Comparison of ENCODE assay signal across 25 cellular contexts in the genomic region with DNA sequence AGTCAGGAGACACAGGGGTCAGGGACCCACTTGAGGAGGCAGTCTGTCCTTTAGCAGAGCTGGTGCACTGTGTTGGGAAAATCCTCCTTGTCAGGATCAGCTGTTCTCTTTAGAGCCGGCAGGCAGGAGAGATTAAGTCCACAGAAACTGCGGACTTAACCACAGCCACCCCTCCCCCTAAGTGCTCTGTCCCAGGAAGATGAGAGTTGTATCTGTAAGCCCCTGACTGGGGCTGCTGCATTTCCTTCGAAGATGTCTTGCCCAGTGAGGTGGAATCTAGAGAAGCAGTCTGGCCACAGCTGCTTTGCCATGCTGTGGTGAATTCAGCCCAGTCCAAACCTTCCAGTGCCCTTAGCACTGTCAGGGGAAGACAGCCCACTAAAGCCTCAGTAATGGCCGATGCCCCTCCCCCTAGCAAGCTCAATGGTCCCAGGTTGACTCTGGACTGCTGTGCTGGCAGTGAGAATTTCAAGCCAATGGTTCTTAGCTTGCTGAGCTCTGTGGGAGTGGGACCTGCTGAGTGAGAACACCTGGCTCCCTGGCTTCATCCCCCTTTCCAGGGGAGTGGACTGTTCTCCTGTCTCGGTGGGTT.
DNase-seq lines count a peak whose midpoint lies in the region; ATAC-seq and TF ChIP-seq lines count a peak whose summit lies in the region.
"Had no signal": no experiment of that assay in that cellular context is flagged by ENCODE, and none has a peak within 500 bp of the region (broad histone marks: within the 10 kb centered on the region; RNA-seq: fewer than 3 reads in every experiment).

No MANE protein-coding gene starts in this region.

- no peak overlapping the region for H3K27ac ChIP-seq in H9 (ENCODE audit: insufficient read length, low read depth, low read length)
- H3K27ac ChIP-seq in neuronal stem cell (replicated peaks; ENCODE audit: low read length), result peak overlapping the region; percentile 19
- H3K27ac ChIP-seq: coronary artery had no signal

- H2BK5ac ChIP-seq in H9 (ENCODE audit: insufficient read length, low read length), result no peak overlapping the region
- no peak overlapping the region for H2BK5ac ChIP-seq in neuronal stem cell (ENCODE audit: low read length)

- H3K27me3 Mint-ChIP-seq in H9 (ENCODE audit: low read depth), result no peaks in the 10 kb centered on the region
- no peaks in the 10 kb centered on the region for H3K27me3 Mint-ChIP-seq in glutamatergic neuron (ENCODE audit: unreplicated experiment)
- H3K27me3 Mint-ChIP-seq: stimulated activated naive B cell treated with anti-CD40 and anti-IgM and Interleukin-4, amounts not matched to agents 10 μg/mL and 1 μg/mL and 100 μg/mL, for 72 hours had no signal

- H2BK15ac ChIP-seq in H9 (ENCODE audit: low read depth, low read length), result no peak overlapping the region
- no peak overlapping the region for H2BK15ac ChIP-seq in neuronal stem cell (ENCODE audit: low read length)

- H2BK12ac ChIP-seq in H9 (ENCODE audit: insufficient read length, low read depth, low read length) (no peak overlapping the region), neuronal stem cell (ENCODE audit: low read length) (no peak overlapping the region)

- H3K36me3 Mint-ChIP-seq in H9 (ENCODE audit: insufficient read depth in 1 of 3, low read depth in 3 of 3), result peaks cover 18 to 35% (median 21%) of the 10 kb centered on the region in 3 experiments
- no peaks in the 10 kb centered on the region for H3K36me3 Mint-ChIP-seq in glutamatergic neuron (ENCODE audit: unreplicated experiment)
- H3K36me3 Mint-ChIP-seq: natural killer cell treated with Interleukin-12 subunit alpha and Interleukin-12 subunit beta and Interleukin-15 and Interleukin-18, amount 100 ng/mL, for 72 hours had no signal

- H3K56ac ChIP-seq in H9 (ENCODE audit: insufficient read length, low read depth, low read length), result no peak overlapping the region

- no peaks in the 10 kb centered on the region for H3K23me2 ChIP-seq in H9 (ENCODE audit: insufficient read length, low read depth, low read length, poor library complexity, severe bottlenecking)

- no peak overlapping the region for H4K91ac ChIP-seq in H9 (ENCODE audit: insufficient read length, low read depth, low read length)
- H4K91ac ChIP-seq in neuronal stem cell (ENCODE audit: low read depth, low read length, poor library complexity), result no peak overlapping the region

- no peaks in the 10 kb centered on the region for H3K79me2 ChIP-seq in H9 (ENCODE audit: insufficient read depth, low read length)

- H3T11ph ChIP-seq in H9 (ENCODE audit: low read length), result no peak overlapping the region

- H2AFZ ChIP-seq in H9 (ENCODE audit: low read length) (no peak overlapping the region), neuronal stem cell (ENCODE audit: low read length) (peak overlapping the region; percentile 52)

- H3K14ac ChIP-seq in H9 (ENCODE audit: insufficient read depth, low read length) (no peak overlapping the region), neuronal stem cell (ENCODE audit: low read length) (no peak overlapping the region)

- no peak overlapping the region for H2BK20ac ChIP-seq in H9 (ENCODE audit: low read depth, low read length, poor library complexity, severe bottlenecking)

- ATAC-seq in HG02763 (IDR thresholded peaks at IDR 0.05; ENCODE audit: unreplicated experiment), result no peak
- ATAC-seq: mucosa of descending colon; natural killer cell treated with Interleukin-12 subunit alpha and Interleukin-12 subunit beta and Interleukin-15 and Interleukin-18, amount 100 ng/mL, for 72 hours; Panc1; stimulated activated naive B cell treated with anti-CD40 and anti-IgM and Interleukin-4, amounts not matched to agents 10 μg/mL and 1 μg/mL and 100 μg/mL, for 72 hours had no signal

- no peak overlapping the region for H4K5ac ChIP-seq in H9 (ENCODE audit: insufficient read length, low read depth, low read length)

- H2BK120ac ChIP-seq in H9 (ENCODE audit: low read depth, low read length, poor library complexity, severe bottlenecking) (no peak overlapping the region), neuronal stem cell (ENCODE audit: low read depth, low read length) (no peak overlapping the region)

- H3K4me1 ChIP-seq in H9 (ENCODE audit: insufficient read depth, low read length), result peaks cover 10% of the 10 kb centered on the region; the same call in 1 of the 2 replicates
- H3K4me1 ChIP-seq in neuronal stem cell (ENCODE audit: control insufficient read depth in 2 of 2, insufficient read depth in 1 of 2, low read depth in 1 of 2, low read length in 2 of 2), result peaks cover 8 to 13% of the 10 kb centered on the region in 2 donors
- H3K4me1 ChIP-seq: BE2C had no signal

- no peaks in the 10 kb centered on the region for H4K20me1 ChIP-seq in H9 (ENCODE audit: control insufficient read depth, insufficient read depth, insufficient read length)

- H3K27ac Mint-ChIP-seq in H9 (peak overlapping the region in 2 of 3 experiments; percentile 31 to 71; a peak in 4 of 7 replicates), glutamatergic neuron (ENCODE audit: unreplicated experiment) (no peak overlapping the region)
- H3K27ac Mint-ChIP-seq: natural killer cell treated with Interleukin-12 subunit alpha and Interleukin-12 subunit beta and Interleukin-15 and Interleukin-18, amount 100 ng/mL, for 72 hours; stimulated activated naive B cell treated with anti-CD40 and anti-IgM and Interleukin-4, amounts not matched to agents 10 μg/mL and 1 μg/mL and 100 μg/mL, for 72 hours had no signal

- no peaks in the 10 kb centered on the region for H3K36me3 ChIP-seq in neuronal stem cell (replicated peaks in 1 of 2; ENCODE audit: control insufficient read depth in 2 of 2, insufficient read depth in 2 of 2, low read length in 2 of 2)
- H3K36me3 ChIP-seq: BE2C had no signal

- H3K4me3 Mint-ChIP-seq in H9 (no peak overlapping the region), glutamatergic neuron (ENCODE audit: unreplicated experiment) (peak overlapping the region; percentile 8)
- H3K4me3 Mint-ChIP-seq: natural killer cell treated with Interleukin-12 subunit alpha and Interleukin-12 subunit beta and Interleukin-15 and Interleukin-18, amount 100 ng/mL, for 72 hours; stimulated activated naive B cell treated with anti-CD40 and anti-IgM and Interleukin-4, amounts not matched to agents 10 μg/mL and 1 μg/mL and 100 μg/mL, for 72 hours had no signal

- H3K79me1 ChIP-seq in H9 (ENCODE audit: insufficient read depth, low read depth, low read length, poor library complexity, severe bottlenecking) (no peaks in the 10 kb centered on the region), neuronal stem cell (ENCODE audit: low read depth, low read length) (no peaks in the 10 kb centered on the region)

- H3K23ac ChIP-seq in H9 (ENCODE audit: insufficient read length, low read depth, low read length) (no peak overlapping the region), neuronal stem cell (ENCODE audit: low read depth, low read length, poor library complexity) (no peak overlapping the region)

- H3K4me2 ChIP-seq in H9 (ENCODE audit: insufficient read depth, insufficient read length, low read length) (no peak overlapping the region), neuronal stem cell (ENCODE audit: insufficient read depth, low read length, poor library complexity, severe bottlenecking) (peak overlapping the region; percentile 23)

- H3K4ac ChIP-seq in H9 (ENCODE audit: low read depth, low read length) (no peak overlapping the region), neuronal stem cell (ENCODE audit: low read length) (no peak overlapping the region)

- TF ChIP-seq CTCF in H9 (conservative IDR thresholded peaks at IDR 0.05) (no peak), glutamatergic neuron (IDR thresholded peaks at IDR 0.05; ENCODE audit: partially characterized antibody, unreplicated experiment) (no peak)

- H2AK5ac ChIP-seq in H9 (ENCODE audit: insufficient read length, low read length) (no peak overlapping the region), neuronal stem cell (ENCODE audit: low read depth, low read length) (no peak overlapping the region)

- H3K4me3 ChIP-seq in neuronal stem cell (ENCODE audit: low read length in 2 of 2), result no peak overlapping the region
- H3K4me3 ChIP-seq: coronary artery, mucosa of descending colon had no signal

- H3K9me3 ChIP-seq in H9 (ENCODE audit: control insufficient read depth, low read depth, low read length), result no peaks in the 10 kb centered on the region
- H3K9me3 ChIP-seq in neuronal stem cell (replicated peaks in 1 of 2; ENCODE audit: control insufficient read depth in 2 of 2, insufficient read depth in 1 of 2, low read depth in 1 of 2, low read length in 2 of 2), result peaks cover 0 to 4% of the 10 kb centered on the region in 2 donors
- H3K9me3 ChIP-seq: BE2C, mucosa of descending colon had no signal

- H3K27me3 ChIP-seq in H9 (ENCODE audit: insufficient read depth, low read length) (no peaks in the 10 kb centered on the region), neuronal stem cell (ENCODE audit: control insufficient read depth in 3 of 3, insufficient read depth in 3 of 3, low read depth in 1 of 3, low read length in 3 of 3) (no peaks in the 10 kb centered on the region)
- H3K27me3 ChIP-seq: BE2C had no signal

- H3K4me1 Mint-ChIP-seq in H9, result peaks cover 46 to 53% of the 10 kb centered on the region in 2 experiments
- H3K4me1 Mint-ChIP-seq in glutamatergic neuron (ENCODE audit: low read depth, unreplicated experiment), result peaks cover 25% of the 10 kb centered on the region

- no peak for DNase-seq in H9
- peak; percentile 82 for DNase-seq in OCI-M1 (lab: John Stamatoyannopoulos, UW)
- no peak for DNase-seq in glutamatergic neuron
- DNase-seq in neuronal stem cell (ENCODE audit: low spot score), result peak; percentile 35
- no peak for DNase-seq in NCI-H2196 (lab: John Stamatoyannopoulos, UW; ENCODE audit: unreplicated experiment)
- no peak for DNase-seq in SIG-M5 (lab: John Stamatoyannopoulos, UW)
- no peak for DNase-seq in GDM1 (lab: John Stamatoyannopoulos, UW)
- DNase-seq: activated CD4-positive, alpha-beta T cell treated with anti-CD3 and anti-CD28 coated beads, Interleukin-2, amount 50 U/mL, for 48 hours; activated CD4-positive, CD25-positive, alpha-beta regulatory T cell treated with anti-CD3 and anti-CD28 coated beads, Interleukin-2, amount 50 U/mL, for 72 hours; activated naive CD4-positive, alpha-beta T cell treated with Interleukin-2 at 50 U/mL for 16 hours; BE2C; caudate nucleus; IMR-90; mucosa of descending colon; NCI-H146; NCI-H2107; NK-92 treated with Interleukin-12 subunit alpha and Interleukin-12 subunit beta, amount 100 ng/mL, for 24 hours; stimulated activated naive B cell treated with anti-CD40 and anti-IgM and Interleukin-4, amounts not matched to agents 10 μg/mL and 1 μg/mL and 100 μg/mL, for 72 hours; substantia nigra; SW 1271; trophoblast cell had no signal

- H3K9me3 Mint-ChIP-seq in H9 (peaks cover 26 to 31% of the 10 kb centered on the region in 2 experiments), glutamatergic neuron (ENCODE audit: unreplicated experiment) (peaks cover 4% of the 10 kb centered on the region)

- H4K8ac ChIP-seq in H9 (replicated peaks; ENCODE audit: insufficient read length, low read depth, low read length) (no peak overlapping the region), neuronal stem cell (ENCODE audit: low read depth, low read length) (no peak overlapping the region)

- H3K9ac ChIP-seq in H9 (ENCODE audit: extremely low read depth, insufficient read length, low read length) (no peak overlapping the region), neuronal stem cell (ENCODE audit: low read depth, low read length, poor library complexity) (no peak overlapping the region)

- WGBS in H9 (ENCODE audit: extremely low coverage, insufficient read length, low lambda C conversion rate), result no CpG with 5 or more reads among the region's 5 CpGs
- WGBS in neuronal stem cell (ENCODE audit: extremely low coverage in 2 of 2, insufficient read length in 2 of 2, insufficient replicate concordance in 1 of 2), 2 donors, result no CpG with 5 or more reads among the region's 5 CpGs

- H3K18ac ChIP-seq in H9 (ENCODE audit: insufficient read length, low read depth, low read length) (no peak overlapping the region), neuronal stem cell (ENCODE audit: low read length) (no peak overlapping the region)

Comparison
In these comparisons a context has a peak if more than half of its experiments do, and no peak if none do; other contexts are left out.
1. DNase-seq: peak in OCI-M1 (single experiment) and neuronal stem cell (single experiment); none in H9 (single experiment), glutamatergic neuron (single experiment), NCI-H2196 (single experiment), SIG-M5 (single experiment) and GDM1 (single experiment).